In genomic region chr7:101058355-101058754, GRCh38 we compare ENCODE assay signal across 1 cellular context.
TF ChIP-seq lines count a peak whose summit lies in the region.

No MANE protein-coding gene starts in this region.

TF ChIP-seq in HepG2, 621 proteins besides CTCF, POLR2A, EP300 and RAD21 (continued from another document and continues in another):
- TF ChIP-seq, protein P1, sequence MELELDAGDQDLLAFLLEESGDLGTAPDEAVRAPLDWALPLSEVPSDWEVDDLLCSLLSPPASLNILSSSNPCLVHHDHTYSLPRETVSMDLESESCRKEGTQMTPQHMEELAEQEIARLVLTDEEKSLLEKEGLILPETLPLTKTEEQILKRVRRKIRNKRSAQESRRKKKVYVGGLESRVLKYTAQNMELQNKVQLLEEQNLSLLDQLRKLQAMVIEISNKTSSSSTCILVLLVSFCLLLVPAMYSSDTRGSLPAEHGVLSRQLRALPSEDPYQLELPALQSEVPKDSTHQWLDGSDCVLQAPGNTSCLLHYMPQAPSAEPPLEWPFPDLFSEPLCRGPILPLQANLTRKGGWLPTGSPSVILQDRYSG (CRISPR knock-in tag; IDR thresholded peaks at IDR 0.05) = 0 out of 2 replicates have a peak, but pooled peaks have one; percentile 66
- TF ChIP-seq KDM3A (CRISPR knock-in tag; IDR thresholded peaks at IDR 0.05; ENCODE audit: low read depth) = peak; percentile 68; the same call in 1 of the 2 replicates
- TF ChIP-seq ZNF263 (CRISPR knock-in tag; IDR thresholded peaks at IDR 0.05) = peak; percentile 71
- no peak for TF ChIP-seq ARNT (IDR thresholded peaks at IDR 0.05)
- no peak for TF ChIP-seq ARID2 (CRISPR knock-in tag; IDR thresholded peaks at IDR 0.05; ENCODE audit: borderline replicate concordance)
- TF ChIP-seq NONO (IDR thresholded peaks at IDR 0.05) = no peak
- TF ChIP-seq NONO (CRISPR knock-in tag; conservative IDR thresholded peaks at IDR 0.05) = no peak
- peak; percentile 34; the same call in 1 of the 2 replicates for TF ChIP-seq GABPB1 (CRISPR knock-in tag; IDR thresholded peaks at IDR 0.05)
- TF ChIP-seq ZNF256 (CRISPR knock-in tag; conservative IDR thresholded peaks at IDR 0.05) = peak; percentile 71; the same call in 1 of the 2 replicates
- peak; percentile 73; the same call in 1 of the 2 replicates for TF ChIP-seq ARHGAP35 (CRISPR knock-in tag; IDR thresholded peaks at IDR 0.05; ENCODE audit: borderline replicate concordance)
- peak; percentile 88; the same call in 1 of the 2 replicates for TF ChIP-seq ZFP37 (CRISPR knock-in tag; IDR thresholded peaks at IDR 0.05; ENCODE audit: borderline replicate concordance)
- 0 out of 2 replicates have a peak, but pooled peaks have one; percentile 60 for TF ChIP-seq ETV6 (CRISPR knock-in tag; conservative IDR thresholded peaks at IDR 0.05)
- no peak for TF ChIP-seq THYN1 (CRISPR knock-in tag; IDR thresholded peaks at IDR 0.05; ENCODE audit: borderline replicate concordance, low read depth)
- TF ChIP-seq STAG1 (CRISPR knock-in tag; IDR thresholded peaks at IDR 0.05) = no peak
- TF ChIP-seq ZNF557 (CRISPR knock-in tag; IDR thresholded peaks at IDR 0.05) = peak; percentile 81; the same call in 1 of the 2 replicates
- TF ChIP-seq ZNF703 (CRISPR knock-in tag; IDR thresholded peaks at IDR 0.05; ENCODE audit: borderline replicate concordance) = no peak
- peak; percentile 77; the same call in 1 of the 2 replicates for TF ChIP-seq TGIF2 (CRISPR knock-in tag; IDR thresholded peaks at IDR 0.05)
- TF ChIP-seq SALL1 (CRISPR knock-in tag; IDR thresholded peaks at IDR 0.05) = peak; percentile 91
- TF ChIP-seq ZMYM2 (CRISPR knock-in tag; IDR thresholded peaks at IDR 0.05) = no peak
- TF ChIP-seq IKZF4 (CRISPR knock-in tag; IDR thresholded peaks at IDR 0.05; ENCODE audit: borderline replicate concordance, low read depth, not compliant biosample characterization) = peak; percentile 76
- TF ChIP-seq MXD4 (CRISPR knock-in tag; IDR thresholded peaks at IDR 0.05) = peak; percentile 80; the same call in 1 of the 2 replicates
- peak; percentile 95 for TF ChIP-seq ZNF232 (CRISPR knock-in tag; IDR thresholded peaks at IDR 0.05; ENCODE audit: borderline replicate concordance)
- TF ChIP-seq FOXA1 (IDR thresholded peaks at IDR 0.05) = no peak
- TF ChIP-seq FOXA1 (CRISPR knock-in tag; IDR thresholded peaks at IDR 0.05) = peak; percentile 69
- 0 out of 2 replicates have a peak, but pooled peaks have one; percentile 82 for TF ChIP-seq STAT5B (CRISPR knock-in tag; IDR thresholded peaks at IDR 0.05)
- TF ChIP-seq, protein P2, sequence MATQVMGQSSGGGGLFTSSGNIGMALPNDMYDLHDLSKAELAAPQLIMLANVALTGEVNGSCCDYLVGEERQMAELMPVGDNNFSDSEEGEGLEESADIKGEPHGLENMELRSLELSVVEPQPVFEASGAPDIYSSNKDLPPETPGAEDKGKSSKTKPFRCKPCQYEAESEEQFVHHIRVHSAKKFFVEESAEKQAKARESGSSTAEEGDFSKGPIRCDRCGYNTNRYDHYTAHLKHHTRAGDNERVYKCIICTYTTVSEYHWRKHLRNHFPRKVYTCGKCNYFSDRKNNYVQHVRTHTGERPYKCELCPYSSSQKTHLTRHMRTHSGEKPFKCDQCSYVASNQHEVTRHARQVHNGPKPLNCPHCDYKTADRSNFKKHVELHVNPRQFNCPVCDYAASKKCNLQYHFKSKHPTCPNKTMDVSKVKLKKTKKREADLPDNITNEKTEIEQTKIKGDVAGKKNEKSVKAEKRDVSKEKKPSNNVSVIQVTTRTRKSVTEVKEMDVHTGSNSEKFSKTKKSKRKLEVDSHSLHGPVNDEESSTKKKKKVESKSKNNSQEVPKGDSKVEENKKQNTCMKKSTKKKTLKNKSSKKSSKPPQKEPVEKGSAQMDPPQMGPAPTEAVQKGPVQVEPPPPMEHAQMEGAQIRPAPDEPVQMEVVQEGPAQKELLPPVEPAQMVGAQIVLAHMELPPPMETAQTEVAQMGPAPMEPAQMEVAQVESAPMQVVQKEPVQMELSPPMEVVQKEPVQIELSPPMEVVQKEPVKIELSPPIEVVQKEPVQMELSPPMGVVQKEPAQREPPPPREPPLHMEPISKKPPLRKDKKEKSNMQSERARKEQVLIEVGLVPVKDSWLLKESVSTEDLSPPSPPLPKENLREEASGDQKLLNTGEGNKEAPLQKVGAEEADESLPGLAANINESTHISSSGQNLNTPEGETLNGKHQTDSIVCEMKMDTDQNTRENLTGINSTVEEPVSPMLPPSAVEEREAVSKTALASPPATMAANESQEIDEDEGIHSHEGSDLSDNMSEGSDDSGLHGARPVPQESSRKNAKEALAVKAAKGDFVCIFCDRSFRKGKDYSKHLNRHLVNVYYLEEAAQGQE (IDR thresholded peaks at IDR 0.05; ENCODE audit: borderline replicate concordance in 1 of 2, low read depth in 1 of 2, low read length in 2 of 2) = peak in 1 of 2 experiments; percentile 100
- TF ChIP-seq ZNF577 (CRISPR knock-in tag; IDR thresholded peaks at IDR 0.05; ENCODE audit: borderline replicate concordance, low read depth) = no peak
- TF ChIP-seq, protein P3, sequence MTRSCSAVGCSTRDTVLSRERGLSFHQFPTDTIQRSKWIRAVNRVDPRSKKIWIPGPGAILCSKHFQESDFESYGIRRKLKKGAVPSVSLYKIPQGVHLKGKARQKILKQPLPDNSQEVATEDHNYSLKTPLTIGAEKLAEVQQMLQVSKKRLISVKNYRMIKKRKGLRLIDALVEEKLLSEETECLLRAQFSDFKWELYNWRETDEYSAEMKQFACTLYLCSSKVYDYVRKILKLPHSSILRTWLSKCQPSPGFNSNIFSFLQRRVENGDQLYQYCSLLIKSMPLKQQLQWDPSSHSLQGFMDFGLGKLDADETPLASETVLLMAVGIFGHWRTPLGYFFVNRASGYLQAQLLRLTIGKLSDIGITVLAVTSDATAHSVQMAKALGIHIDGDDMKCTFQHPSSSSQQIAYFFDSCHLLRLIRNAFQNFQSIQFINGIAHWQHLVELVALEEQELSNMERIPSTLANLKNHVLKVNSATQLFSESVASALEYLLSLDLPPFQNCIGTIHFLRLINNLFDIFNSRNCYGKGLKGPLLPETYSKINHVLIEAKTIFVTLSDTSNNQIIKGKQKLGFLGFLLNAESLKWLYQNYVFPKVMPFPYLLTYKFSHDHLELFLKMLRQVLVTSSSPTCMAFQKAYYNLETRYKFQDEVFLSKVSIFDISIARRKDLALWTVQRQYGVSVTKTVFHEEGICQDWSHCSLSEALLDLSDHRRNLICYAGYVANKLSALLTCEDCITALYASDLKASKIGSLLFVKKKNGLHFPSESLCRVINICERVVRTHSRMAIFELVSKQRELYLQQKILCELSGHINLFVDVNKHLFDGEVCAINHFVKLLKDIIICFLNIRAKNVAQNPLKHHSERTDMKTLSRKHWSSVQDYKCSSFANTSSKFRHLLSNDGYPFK (CRISPR knock-in tag; IDR thresholded peaks at IDR 0.05; ENCODE audit: borderline replicate concordance) = no peak
- TF ChIP-seq ZNF326 (CRISPR knock-in tag; IDR thresholded peaks at IDR 0.05; ENCODE audit: borderline replicate concordance) = no peak
- TF ChIP-seq RBAK (CRISPR knock-in tag; IDR thresholded peaks at IDR 0.05) = no peak
- peak; percentile 96 for TF ChIP-seq SMAD3 (CRISPR knock-in tag; IDR thresholded peaks at IDR 0.05)
- peak; percentile 54; the same call in 1 of the 3 replicates for TF ChIP-seq MXI1 (IDR thresholded peaks at IDR 0.05; ENCODE audit: borderline replicate concordance, low read depth, low read length)
- peak; percentile 73; the same call in 1 of the 2 replicates for TF ChIP-seq ZNF678 (CRISPR knock-in tag; IDR thresholded peaks at IDR 0.05)
- TF ChIP-seq, protein P4, sequence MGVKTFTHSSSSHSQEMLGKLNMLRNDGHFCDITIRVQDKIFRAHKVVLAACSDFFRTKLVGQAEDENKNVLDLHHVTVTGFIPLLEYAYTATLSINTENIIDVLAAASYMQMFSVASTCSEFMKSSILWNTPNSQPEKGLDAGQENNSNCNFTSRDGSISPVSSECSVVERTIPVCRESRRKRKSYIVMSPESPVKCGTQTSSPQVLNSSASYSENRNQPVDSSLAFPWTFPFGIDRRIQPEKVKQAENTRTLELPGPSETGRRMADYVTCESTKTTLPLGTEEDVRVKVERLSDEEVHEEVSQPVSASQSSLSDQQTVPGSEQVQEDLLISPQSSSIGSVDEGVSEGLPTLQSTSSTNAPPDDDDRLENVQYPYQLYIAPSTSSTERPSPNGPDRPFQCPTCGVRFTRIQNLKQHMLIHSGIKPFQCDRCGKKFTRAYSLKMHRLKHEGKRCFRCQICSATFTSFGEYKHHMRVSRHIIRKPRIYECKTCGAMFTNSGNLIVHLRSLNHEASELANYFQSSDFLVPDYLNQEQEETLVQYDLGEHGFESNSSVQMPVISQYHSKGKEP (CRISPR knock-in tag; IDR thresholded peaks at IDR 0.05) = peak; percentile 96
- no peak for TF ChIP-seq ZNF546 (CRISPR knock-in tag; conservative IDR thresholded peaks at IDR 0.05)
- peak; percentile 74; the same call in 1 of the 2 replicates for TF ChIP-seq MEIS2 (CRISPR knock-in tag; IDR thresholded peaks at IDR 0.05)
- TF ChIP-seq RFXAP (CRISPR knock-in tag; IDR thresholded peaks at IDR 0.05; ENCODE audit: borderline replicate concordance) = 0 out of 2 replicates have a peak, but pooled peaks have one; percentile 31
- TF ChIP-seq ZSCAN25 (CRISPR knock-in tag; IDR thresholded peaks at IDR 0.05) = peak; percentile 46; the same call in 1 of the 2 replicates
- TF ChIP-seq ZNF329 (CRISPR knock-in tag; IDR thresholded peaks at IDR 0.05; ENCODE audit: low read depth) = 0 out of 2 replicates have a peak, but pooled peaks have one; percentile 52
- TF ChIP-seq HINFP (CRISPR knock-in tag; IDR thresholded peaks at IDR 0.05; ENCODE audit: low read depth) = 0 out of 2 replicates have a peak, but pooled peaks have one; percentile 24
- TF ChIP-seq ZFP36L1 (CRISPR knock-in tag; IDR thresholded peaks at IDR 0.05) = peak; percentile 55; the same call in 1 of the 2 replicates
- peak; percentile 53; the same call in 1 of the 2 replicates for TF ChIP-seq ZNF639 (CRISPR knock-in tag; conservative IDR thresholded peaks at IDR 0.05)
- peak; percentile 87 for TF ChIP-seq ZMAT3 (CRISPR knock-in tag; conservative IDR thresholded peaks at IDR 0.05)
- peak; percentile 97 for TF ChIP-seq TSC22D2 (CRISPR knock-in tag; IDR thresholded peaks at IDR 0.05; ENCODE audit: borderline replicate concordance)
- TF ChIP-seq HES4 (CRISPR knock-in tag; IDR thresholded peaks at IDR 0.05; ENCODE audit: borderline replicate concordance) = peak; percentile 88
- peak; percentile 97 for TF ChIP-seq WIZ (CRISPR knock-in tag; IDR thresholded peaks at IDR 0.05)
- TF ChIP-seq ARID3A (IDR thresholded peaks at IDR 0.05; ENCODE audit: low read depth, low read length) = no peak
- peak; percentile 99 for TF ChIP-seq MIER2 (CRISPR knock-in tag; IDR thresholded peaks at IDR 0.05)
- TF ChIP-seq STAT6 (CRISPR knock-in tag; IDR thresholded peaks at IDR 0.05; ENCODE audit: borderline replicate concordance) = no peak
- TF ChIP-seq SETDB1 (CRISPR knock-in tag; IDR thresholded peaks at IDR 0.05; ENCODE audit: borderline replicate concordance) = no peak
- TF ChIP-seq ZZZ3 (CRISPR knock-in tag; IDR thresholded peaks at IDR 0.05; ENCODE audit: borderline replicate concordance) = no peak
- TF ChIP-seq TEAD3 (CRISPR knock-in tag; optimal IDR thresholded peaks at IDR 0.05; ENCODE audit: borderline replicate concordance) = peak; percentile 55
- peak; percentile 78; the same call in 1 of the 2 replicates for TF ChIP-seq IRF2 (CRISPR knock-in tag; IDR thresholded peaks at IDR 0.05)
- TF ChIP-seq ELF3 (CRISPR knock-in tag; IDR thresholded peaks at IDR 0.05) = peak; percentile 83
- TF ChIP-seq FOXA3 (CRISPR knock-in tag; IDR thresholded peaks at IDR 0.05) = peak; percentile 82
